1 cellular context compared by ENCODE assay signal in the genomic region with DNA sequence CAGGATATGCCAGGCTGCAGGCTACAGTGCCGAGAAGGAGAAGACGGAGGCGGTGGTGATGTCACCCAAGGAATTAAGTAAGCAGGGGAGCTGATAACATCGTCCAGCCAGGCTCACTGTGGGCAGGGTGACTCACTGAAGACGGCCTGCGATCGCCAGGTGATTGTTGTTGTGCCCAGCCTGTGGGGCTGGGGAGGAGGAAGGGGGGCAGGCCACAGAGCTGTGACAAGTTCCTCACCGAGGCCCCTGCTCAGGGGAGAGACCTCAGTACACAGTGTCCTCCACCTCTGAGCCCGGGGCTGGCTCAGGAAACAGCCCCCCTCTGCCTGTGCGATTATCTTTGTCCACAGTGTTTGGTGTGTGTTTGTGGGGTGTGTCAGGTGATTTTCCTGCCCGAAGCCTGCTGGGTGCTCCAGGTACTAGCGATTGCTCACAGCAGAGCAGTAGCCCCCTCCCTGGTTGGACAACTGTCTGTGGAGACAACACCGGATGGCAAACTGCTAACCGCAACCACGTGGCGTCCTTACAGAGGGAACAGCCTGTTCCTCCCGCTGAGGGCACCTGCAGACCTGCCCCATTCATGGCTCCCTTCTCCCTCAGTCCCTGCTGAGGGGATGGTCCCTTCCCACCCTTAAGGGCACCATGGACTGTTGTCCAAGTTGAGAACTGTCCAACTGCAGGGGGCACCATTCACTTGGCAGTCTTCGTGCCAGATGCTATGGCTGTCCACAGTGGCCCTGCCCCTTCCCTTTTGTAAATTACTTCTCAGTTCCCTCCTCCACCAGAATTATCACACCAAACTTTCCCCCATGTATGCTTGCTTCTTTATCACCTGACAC.
TF ChIP-seq lines count a peak whose summit lies in the region.

No MANE protein-coding gene starts in this region.

TF ChIP-seq in K562, 482 proteins besides CTCF, POLR2A, EP300 and RAD21 (continued from another document and continues in another):
- TF ChIP-seq YY1 (IDR thresholded peaks at IDR 0.05; ENCODE audit: borderline replicate concordance in 1 of 3, control insufficient read depth in 1 of 3, extremely low read depth in 1 of 3, insufficient read depth in 3 of 3, insufficient read length in 1 of 3, insufficient replicate concordance in 2 of 3, low read depth in 1 of 3, low read length in 2 of 3) (peak in 1 of 3 experiments; percentile 20), ZNF75A (CRISPR knock-in tag; IDR thresholded peaks at IDR 0.05) (no peak), KDM4B (IDR thresholded peaks at IDR 0.05; ENCODE audit: borderline replicate concordance in 2 of 2, low read depth in 1 of 2) (0 out of 4 replicates have a peak, but pooled peaks of 1 of the 2 experiments have one; percentile 18), ZNF57 (CRISPR knock-in tag; IDR thresholded peaks at IDR 0.05) (no peak), GATAD2B (IDR thresholded peaks at IDR 0.05; ENCODE audit: borderline replicate concordance) (peak; percentile 16; the same call in 1 of the 2 replicates), ASH1L (IDR thresholded peaks at IDR 0.05; ENCODE audit: borderline replicate concordance, low read depth, partially characterized antibody) (no peak), ZNF24 (IDR thresholded peaks at IDR 0.05) (peak; percentile 48; the same call in 1 of the 2 replicates), CXXC5 (CRISPR knock-in tag; IDR thresholded peaks at IDR 0.05) (0 out of 2 replicates have a peak, but pooled peaks have one; percentile 2), CREM (IDR thresholded peaks at IDR 0.05; ENCODE audit: low read depth) (peak; percentile 87), SRSF7 (optimal IDR thresholded peaks at IDR 0.05; ENCODE audit: low read depth, low read length) (no peak), ZNF253 (CRISPR knock-in tag; conservative IDR thresholded peaks at IDR 0.05) (no peak), CBX5 (IDR thresholded peaks at IDR 0.05; ENCODE audit: borderline replicate concordance, low read depth) (peak; percentile 15; the same call in 1 of the 2 replicates), SMARCC2 (IDR thresholded peaks at IDR 0.05; ENCODE audit: low read depth) (peak; percentile 70; the same call in 1 of the 2 replicates), PHF21A (IDR thresholded peaks at IDR 0.05; ENCODE audit: borderline replicate concordance, low read depth) (peak; percentile 25; the same call in 1 of the 2 replicates), L3MBTL2 (IDR thresholded peaks at IDR 0.05) (peak; percentile 76), SMC3 (conservative IDR thresholded peaks at IDR 0.05; ENCODE audit: insufficient read depth, low read depth, low read length) (peak; percentile 81), SOX6 (IDR thresholded peaks at IDR 0.05) (0 out of 2 replicates have a peak, but pooled peaks have one; percentile 12)
- TF ChIP-seq, protein P1, sequence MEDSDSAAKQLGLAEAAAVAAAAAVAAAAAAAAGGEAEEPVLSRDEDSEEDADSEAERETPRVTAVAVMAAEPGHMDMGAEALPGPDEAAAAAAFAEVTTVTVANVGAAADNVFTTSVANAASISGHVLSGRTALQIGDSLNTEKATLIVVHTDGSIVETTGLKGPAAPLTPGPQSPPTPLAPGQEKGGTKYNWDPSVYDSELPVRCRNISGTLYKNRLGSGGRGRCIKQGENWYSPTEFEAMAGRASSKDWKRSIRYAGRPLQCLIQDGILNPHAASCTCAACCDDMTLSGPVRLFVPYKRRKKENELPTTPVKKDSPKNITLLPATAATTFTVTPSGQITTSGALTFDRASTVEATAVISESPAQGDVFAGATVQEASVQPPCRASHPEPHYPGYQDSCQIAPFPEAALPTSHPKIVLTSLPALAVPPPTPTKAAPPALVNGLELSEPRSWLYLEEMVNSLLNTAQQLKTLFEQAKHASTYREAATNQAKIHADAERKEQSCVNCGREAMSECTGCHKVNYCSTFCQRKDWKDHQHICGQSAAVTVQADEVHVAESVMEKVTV (CRISPR knock-in tag; IDR thresholded peaks at IDR 0.05): peak; percentile 25; the same call in 1 of the 2 replicates
- TF ChIP-seq, protein P2, sequence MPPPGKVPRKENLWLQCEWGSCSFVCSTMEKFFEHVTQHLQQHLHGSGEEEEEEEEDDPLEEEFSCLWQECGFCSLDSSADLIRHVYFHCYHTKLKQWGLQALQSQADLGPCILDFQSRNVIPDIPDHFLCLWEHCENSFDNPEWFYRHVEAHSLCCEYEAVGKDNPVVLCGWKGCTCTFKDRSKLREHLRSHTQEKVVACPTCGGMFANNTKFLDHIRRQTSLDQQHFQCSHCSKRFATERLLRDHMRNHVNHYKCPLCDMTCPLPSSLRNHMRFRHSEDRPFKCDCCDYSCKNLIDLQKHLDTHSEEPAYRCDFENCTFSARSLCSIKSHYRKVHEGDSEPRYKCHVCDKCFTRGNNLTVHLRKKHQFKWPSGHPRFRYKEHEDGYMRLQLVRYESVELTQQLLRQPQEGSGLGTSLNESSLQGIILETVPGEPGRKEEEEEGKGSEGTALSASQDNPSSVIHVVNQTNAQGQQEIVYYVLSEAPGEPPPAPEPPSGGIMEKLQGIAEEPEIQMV (tag; conservative IDR thresholded peaks at IDR 0.05; ENCODE audit: low read depth): no peak
- TF ChIP-seq, protein P3, sequence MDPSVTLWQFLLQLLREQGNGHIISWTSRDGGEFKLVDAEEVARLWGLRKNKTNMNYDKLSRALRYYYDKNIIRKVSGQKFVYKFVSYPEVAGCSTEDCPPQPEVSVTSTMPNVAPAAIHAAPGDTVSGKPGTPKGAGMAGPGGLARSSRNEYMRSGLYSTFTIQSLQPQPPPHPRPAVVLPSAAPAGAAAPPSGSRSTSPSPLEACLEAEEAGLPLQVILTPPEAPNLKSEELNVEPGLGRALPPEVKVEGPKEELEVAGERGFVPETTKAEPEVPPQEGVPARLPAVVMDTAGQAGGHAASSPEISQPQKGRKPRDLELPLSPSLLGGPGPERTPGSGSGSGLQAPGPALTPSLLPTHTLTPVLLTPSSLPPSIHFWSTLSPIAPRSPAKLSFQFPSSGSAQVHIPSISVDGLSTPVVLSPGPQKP (CRISPR knock-in tag; IDR thresholded peaks at IDR 0.05): no peak
- TF ChIP-seq, protein P4, sequence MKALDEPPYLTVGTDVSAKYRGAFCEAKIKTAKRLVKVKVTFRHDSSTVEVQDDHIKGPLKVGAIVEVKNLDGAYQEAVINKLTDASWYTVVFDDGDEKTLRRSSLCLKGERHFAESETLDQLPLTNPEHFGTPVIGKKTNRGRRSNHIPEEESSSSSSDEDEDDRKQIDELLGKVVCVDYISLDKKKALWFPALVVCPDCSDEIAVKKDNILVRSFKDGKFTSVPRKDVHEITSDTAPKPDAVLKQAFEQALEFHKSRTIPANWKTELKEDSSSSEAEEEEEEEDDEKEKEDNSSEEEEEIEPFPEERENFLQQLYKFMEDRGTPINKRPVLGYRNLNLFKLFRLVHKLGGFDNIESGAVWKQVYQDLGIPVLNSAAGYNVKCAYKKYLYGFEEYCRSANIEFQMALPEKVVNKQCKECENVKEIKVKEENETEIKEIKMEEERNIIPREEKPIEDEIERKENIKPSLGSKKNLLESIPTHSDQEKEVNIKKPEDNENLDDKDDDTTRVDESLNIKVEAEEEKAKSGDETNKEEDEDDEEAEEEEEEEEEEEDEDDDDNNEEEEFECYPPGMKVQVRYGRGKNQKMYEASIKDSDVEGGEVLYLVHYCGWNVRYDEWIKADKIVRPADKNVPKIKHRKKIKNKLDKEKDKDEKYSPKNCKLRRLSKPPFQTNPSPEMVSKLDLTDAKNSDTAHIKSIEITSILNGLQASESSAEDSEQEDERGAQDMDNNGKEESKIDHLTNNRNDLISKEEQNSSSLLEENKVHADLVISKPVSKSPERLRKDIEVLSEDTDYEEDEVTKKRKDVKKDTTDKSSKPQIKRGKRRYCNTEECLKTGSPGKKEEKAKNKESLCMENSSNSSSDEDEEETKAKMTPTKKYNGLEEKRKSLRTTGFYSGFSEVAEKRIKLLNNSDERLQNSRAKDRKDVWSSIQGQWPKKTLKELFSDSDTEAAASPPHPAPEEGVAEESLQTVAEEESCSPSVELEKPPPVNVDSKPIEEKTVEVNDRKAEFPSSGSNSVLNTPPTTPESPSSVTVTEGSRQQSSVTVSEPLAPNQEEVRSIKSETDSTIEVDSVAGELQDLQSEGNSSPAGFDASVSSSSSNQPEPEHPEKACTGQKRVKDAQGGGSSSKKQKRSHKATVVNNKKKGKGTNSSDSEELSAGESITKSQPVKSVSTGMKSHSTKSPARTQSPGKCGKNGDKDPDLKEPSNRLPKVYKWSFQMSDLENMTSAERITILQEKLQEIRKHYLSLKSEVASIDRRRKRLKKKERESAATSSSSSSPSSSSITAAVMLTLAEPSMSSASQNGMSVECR (CRISPR knock-in tag; IDR thresholded peaks at IDR 0.05): peak; percentile 37; the same call in 1 of the 2 replicates
- TF ChIP-seq, protein P5, sequence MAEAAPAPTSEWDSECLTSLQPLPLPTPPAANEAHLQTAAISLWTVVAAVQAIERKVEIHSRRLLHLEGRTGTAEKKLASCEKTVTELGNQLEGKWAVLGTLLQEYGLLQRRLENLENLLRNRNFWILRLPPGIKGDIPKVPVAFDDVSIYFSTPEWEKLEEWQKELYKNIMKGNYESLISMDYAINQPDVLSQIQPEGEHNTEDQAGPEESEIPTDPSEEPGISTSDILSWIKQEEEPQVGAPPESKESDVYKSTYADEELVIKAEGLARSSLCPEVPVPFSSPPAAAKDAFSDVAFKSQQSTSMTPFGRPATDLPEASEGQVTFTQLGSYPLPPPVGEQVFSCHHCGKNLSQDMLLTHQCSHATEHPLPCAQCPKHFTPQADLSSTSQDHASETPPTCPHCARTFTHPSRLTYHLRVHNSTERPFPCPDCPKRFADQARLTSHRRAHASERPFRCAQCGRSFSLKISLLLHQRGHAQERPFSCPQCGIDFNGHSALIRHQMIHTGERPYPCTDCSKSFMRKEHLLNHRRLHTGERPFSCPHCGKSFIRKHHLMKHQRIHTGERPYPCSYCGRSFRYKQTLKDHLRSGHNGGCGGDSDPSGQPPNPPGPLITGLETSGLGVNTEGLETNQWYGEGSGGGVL (CRISPR knock-in tag; IDR thresholded peaks at IDR 0.05): no peak
- TF ChIP-seq, protein P6, sequence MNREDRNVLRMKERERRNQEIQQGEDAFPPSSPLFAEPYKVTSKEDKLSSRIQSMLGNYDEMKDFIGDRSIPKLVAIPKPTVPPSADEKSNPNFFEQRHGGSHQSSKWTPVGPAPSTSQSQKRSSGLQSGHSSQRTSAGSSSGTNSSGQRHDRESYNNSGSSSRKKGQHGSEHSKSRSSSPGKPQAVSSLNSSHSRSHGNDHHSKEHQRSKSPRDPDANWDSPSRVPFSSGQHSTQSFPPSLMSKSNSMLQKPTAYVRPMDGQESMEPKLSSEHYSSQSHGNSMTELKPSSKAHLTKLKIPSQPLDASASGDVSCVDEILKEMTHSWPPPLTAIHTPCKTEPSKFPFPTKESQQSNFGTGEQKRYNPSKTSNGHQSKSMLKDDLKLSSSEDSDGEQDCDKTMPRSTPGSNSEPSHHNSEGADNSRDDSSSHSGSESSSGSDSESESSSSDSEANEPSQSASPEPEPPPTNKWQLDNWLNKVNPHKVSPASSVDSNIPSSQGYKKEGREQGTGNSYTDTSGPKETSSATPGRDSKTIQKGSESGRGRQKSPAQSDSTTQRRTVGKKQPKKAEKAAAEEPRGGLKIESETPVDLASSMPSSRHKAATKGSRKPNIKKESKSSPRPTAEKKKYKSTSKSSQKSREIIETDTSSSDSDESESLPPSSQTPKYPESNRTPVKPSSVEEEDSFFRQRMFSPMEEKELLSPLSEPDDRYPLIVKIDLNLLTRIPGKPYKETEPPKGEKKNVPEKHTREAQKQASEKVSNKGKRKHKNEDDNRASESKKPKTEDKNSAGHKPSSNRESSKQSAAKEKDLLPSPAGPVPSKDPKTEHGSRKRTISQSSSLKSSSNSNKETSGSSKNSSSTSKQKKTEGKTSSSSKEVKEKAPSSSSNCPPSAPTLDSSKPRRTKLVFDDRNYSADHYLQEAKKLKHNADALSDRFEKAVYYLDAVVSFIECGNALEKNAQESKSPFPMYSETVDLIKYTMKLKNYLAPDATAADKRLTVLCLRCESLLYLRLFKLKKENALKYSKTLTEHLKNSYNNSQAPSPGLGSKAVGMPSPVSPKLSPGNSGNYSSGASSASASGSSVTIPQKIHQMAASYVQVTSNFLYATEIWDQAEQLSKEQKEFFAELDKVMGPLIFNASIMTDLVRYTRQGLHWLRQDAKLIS (CRISPR knock-in tag; IDR thresholded peaks at IDR 0.05): no peak
- TF ChIP-seq, protein P7, sequence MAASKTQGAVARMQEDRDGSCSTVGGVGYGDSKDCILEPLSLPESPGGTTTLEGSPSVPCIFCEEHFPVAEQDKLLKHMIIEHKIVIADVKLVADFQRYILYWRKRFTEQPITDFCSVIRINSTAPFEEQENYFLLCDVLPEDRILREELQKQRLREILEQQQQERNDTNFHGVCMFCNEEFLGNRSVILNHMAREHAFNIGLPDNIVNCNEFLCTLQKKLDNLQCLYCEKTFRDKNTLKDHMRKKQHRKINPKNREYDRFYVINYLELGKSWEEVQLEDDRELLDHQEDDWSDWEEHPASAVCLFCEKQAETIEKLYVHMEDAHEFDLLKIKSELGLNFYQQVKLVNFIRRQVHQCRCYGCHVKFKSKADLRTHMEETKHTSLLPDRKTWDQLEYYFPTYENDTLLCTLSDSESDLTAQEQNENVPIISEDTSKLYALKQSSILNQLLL (CRISPR knock-in tag; IDR thresholded peaks at IDR 0.05; ENCODE audit: borderline replicate concordance): no peak
